8 cellular contexts compared by ENCODE assay signal in genomic region chr6:107716688-107717089, GRCh38.
DNase-seq lines count a peak whose midpoint lies in the region; ATAC-seq and TF ChIP-seq lines count a peak whose summit lies in the region.

No MANE protein-coding gene starts in this region.

- no peak overlapping the region for H3K27ac ChIP-seq in SK-N-SH (ENCODE audit: low read depth in 2 of 2, low read length in 1 of 2)

- H4K20me1 ChIP-seq in SK-N-SH (ENCODE audit: insufficient read depth), result no peaks in the 10 kb centered on the region

- DNase-seq in GM12865 (ENCODE audit: low read depth) (peak; percentile 70), SK-N-SH (peak; percentile 20), mucosa of gallbladder (ENCODE audit: low spot score) (peak; percentile 34), cerebellum (ENCODE audit: low spot score) (no peak), NCI-H1105 (lab: John Stamatoyannopoulos, UW) (no peak), NCI-H345 (lab: John Stamatoyannopoulos, UW) (no peak)
- peak; percentile 60 for DNase-seq in activated T-helper 9 cell treated with anti-CD3 and anti-CD28 coated beads, Interleukin-2, amount 50 U/mL, for 16 hours (ENCODE audit: low read depth)

- peaks cover 0 to 28% of the 10 kb centered on the region in 2 experiments; a peak in 3 of 4 replicates for H3K4me1 ChIP-seq in SK-N-SH (ENCODE audit: control insufficient read depth in 1 of 2, insufficient read depth in 2 of 2, low read depth in 1 of 2, low read length in 1 of 2)

- CTCF ChIA-PET in SK-N-SH (lab: Yijun Ruan, JAX), result interaction anchor here (0.9 kb wide), 1 partner anchor 11 kb away, joined by 3 read pairs; no protein-coding TSS in a partner anchor

- no peak overlapping the region for H3K4me2 ChIP-seq in SK-N-SH

- no peaks in the 10 kb centered on the region for H3K9me3 ChIP-seq in SK-N-SH

- 78% methylated on average over 9 of the region's 9 CpGs for WGBS in SK-N-SH (ENCODE audit: low lambda C conversion rate)

- H3K4me3 ChIP-seq in GM12865 (ENCODE audit: low read depth, low read length) (no peak overlapping the region), SK-N-SH (ENCODE audit: low read depth in 2 of 2, low read length in 1 of 2) (no peak overlapping the region)

- no peaks in the 10 kb centered on the region for H3K9me2 ChIP-seq in SK-N-SH

- peak; percentile 54 for ATAC-seq in HG02981 (IDR thresholded peaks at IDR 0.05; ENCODE audit: unreplicated experiment)

- H3K79me2 ChIP-seq in SK-N-SH (ENCODE audit: insufficient read depth), result no peaks in the 10 kb centered on the region

- H3K36me3 ChIP-seq in SK-N-SH (replicated peaks in 1 of 2; ENCODE audit: control insufficient read depth in 1 of 2, insufficient read depth in 2 of 2, low read length in 1 of 2), result no peaks in the 10 kb centered on the region

- no peaks in the 10 kb centered on the region for H3F3A ChIP-seq in SK-N-SH (replicated peaks; ENCODE audit: insufficient read depth)

- no peak for TF ChIP-seq RAD21 in SK-N-SH (IDR thresholded peaks at IDR 0.05; ENCODE audit: low read length)

- no peak overlapping the region for H3K9ac ChIP-seq in SK-N-SH

- POLR2A ChIA-PET in SK-N-SH (lab: Yijun Ruan, JAX), result no interaction called here

- H3K27me3 ChIP-seq in SK-N-SH (ENCODE audit: insufficient read depth), result no peaks in the 10 kb centered on the region

- TF ChIP-seq EP300 in SK-N-SH (IDR thresholded peaks at IDR 0.05; ENCODE audit: borderline replicate concordance in 1 of 2, low read depth in 1 of 2, low read length in 1 of 2), result no peak

- no peak for TF ChIP-seq CTCF in GM12865 (IDR thresholded peaks at IDR 0.05; ENCODE audit: insufficient read depth, low read depth, low read length, missing control alignments)
- no peak for TF ChIP-seq CTCF in SK-N-SH (IDR thresholded peaks at IDR 0.05)

- H2AFZ ChIP-seq in SK-N-SH (ENCODE audit: low read depth), result no peak overlapping the region

TF ChIP-seq in SK-N-SH, 30 proteins besides CTCF, POLR2A, EP300 and RAD21:
- TF ChIP-seq USF1 (IDR thresholded peaks at IDR 0.05; ENCODE audit: borderline replicate concordance, low read depth) (peak; percentile 86), GABPA (IDR thresholded peaks at IDR 0.05; ENCODE audit: low read depth) (no peak)

Comparison
In these comparisons a context has a peak if more than half of its experiments do, and no peak if none do; other contexts are left out.
1. DNase-seq: peak in GM12865 (single experiment), SK-N-SH (single experiment), activated T-helper 9 cell treated with anti-CD3 and anti-CD28 coated beads, Interleukin-2, amount 50 U/mL, for 16 hours (single experiment) and mucosa of gallbladder (single experiment); none in cerebellum (single experiment), NCI-H1105 (single experiment) and NCI-H345 (single experiment).